ENCODE assay signal across 8 cellular contexts in the genomic region with DNA sequence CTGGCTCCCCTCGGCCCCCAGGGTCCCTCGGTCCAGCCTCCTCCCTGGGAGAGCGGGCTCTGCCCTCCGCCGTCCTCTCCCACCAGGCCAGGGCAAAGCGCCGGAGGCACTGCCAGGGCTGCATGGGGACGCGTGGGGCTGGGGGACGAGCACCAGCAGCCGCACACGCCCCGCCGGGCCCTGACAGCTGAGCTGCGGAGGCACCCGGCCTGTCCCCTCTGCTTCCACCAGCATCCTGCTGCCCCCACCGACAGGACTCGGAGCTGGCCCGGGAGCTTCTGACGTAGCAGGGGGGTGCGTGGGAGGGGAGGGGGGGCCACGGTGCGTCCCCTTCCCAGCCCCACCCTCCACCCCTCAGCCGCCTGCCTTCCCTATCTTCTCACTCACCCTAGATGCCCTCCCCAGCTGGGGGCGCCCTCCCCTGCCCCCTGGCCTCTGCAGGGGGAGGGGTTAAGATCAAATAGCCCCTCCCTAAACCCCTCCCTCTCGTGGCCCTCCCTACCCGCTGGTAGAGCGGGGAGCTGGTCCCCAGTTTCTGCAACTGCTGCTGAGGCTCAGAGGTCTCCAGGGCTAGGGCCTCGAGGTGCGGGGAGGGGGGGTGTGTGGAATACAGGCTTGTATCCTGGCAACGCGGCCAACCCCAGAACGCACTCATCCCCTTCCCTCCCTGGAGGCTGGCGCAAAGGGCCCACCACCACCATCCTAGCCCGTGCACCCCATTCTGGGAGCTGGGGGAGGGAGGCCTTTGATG. TPM values are rescaled to one million over a fixed set of nuclear protein-coding genes. Genes with fewer than 3 reads are reported as not detected.
A peak's percentile ranks its signal among the peaks of the same experiment; 100 is the strongest.
DNase-seq lines count a peak whose midpoint lies in the region; ATAC-seq, FAIRE-seq and TF ChIP-seq lines count a peak whose summit lies in the region.

No MANE protein-coding gene starts in this region.

- peak; percentile 14 for TF ChIP-seq CTCF in BE2C (IDR thresholded peaks at IDR 0.05; ENCODE audit: low read depth, low read length)

- POLR2A ChIA-PET in activated CD4-positive, alpha-beta memory T cell treated with anti-CD3 and anti-CD28 coated beads, Interleukin-2, amount 10 ng/mL, durations not matched to agents 7 days and 5 days (lab: Charles Lee), result interaction anchor here (1.4 kb wide), 1 partner anchor 16 kb away, joined by 4 read pairs; no protein-coding TSS in a partner anchor

- no peak overlapping the region for H3K27ac ChIP-seq in small intestine (ENCODE audit: low read depth in 1 of 2, low read length in 1 of 2)

- peaks cover 16% of the 10 kb centered on the region for H3K4me1 ChIP-seq in BE2C
- peaks cover 4 to 5% of the 10 kb centered on the region in 2 donors for H3K4me1 ChIP-seq in small intestine (ENCODE audit: control insufficient read depth in 2 of 2, insufficient read depth in 1 of 2, low read depth in 1 of 2, low read length in 1 of 2)

- CTCF ChIA-PET in activated CD4-positive, alpha-beta memory T cell treated with anti-CD3 and anti-CD28 coated beads, Interleukin-2, amount 10 ng/mL, durations not matched to agents 7 days and 5 days (lab: Charles Lee), result interaction anchor here (4.7 kb wide), 1 partner anchor 46 kb away, joined by 42 read pairs; no protein-coding TSS in a partner anchor

- H3K27me3 ChIP-seq in BE2C, result peaks cover 8% of the 10 kb centered on the region
- peaks cover 0 to 20% of the 10 kb centered on the region in 2 donors for H3K27me3 ChIP-seq in small intestine (ENCODE audit: control insufficient read depth in 2 of 2, insufficient read depth in 2 of 2, low read length in 2 of 2)

- H3K9me3 ChIP-seq in BE2C, result no peaks in the 10 kb centered on the region; the same call in 1 of the 2 replicates
- no peaks in the 10 kb centered on the region for H3K9me3 ChIP-seq in small intestine (ENCODE audit: control insufficient read depth, low read depth)

- peaks cover 82% of the 10 kb centered on the region for H3K27me3 Mint-ChIP-seq in activated CD4-positive, alpha-beta memory T cell treated with anti-CD3 and anti-CD28 coated beads, Interleukin-2, amount 10 ng/mL, durations not matched to agents 7 days and 5 days
- H3K27me3 Mint-ChIP-seq in immature natural killer cell (ENCODE audit: low read depth in 3 of 3), result peaks cover 11 to 26% (median 22%) of the 10 kb centered on the region in 3 donors

- DNase-seq in BE2C (peak; percentile 57), HT-29 (ENCODE audit: low spot score) (peak; percentile 58), immature natural killer cell (peak; percentile 17 to 20 (median 20)), small intestine (no peak)
- peak; percentile 34 for DNase-seq in activated CD4-positive, alpha-beta memory T cell treated with anti-CD3 and anti-CD28 coated beads, Interleukin-2, amount 10 ng/mL, durations not matched to agents 7 days and 5 days

- H3K27ac Mint-ChIP-seq in activated CD4-positive, alpha-beta memory T cell treated with anti-CD3 and anti-CD28 coated beads, Interleukin-2, amount 10 ng/mL, durations not matched to agents 7 days and 5 days, result no peak overlapping the region
- H3K27ac Mint-ChIP-seq in immature natural killer cell, result no peak overlapping the region

- peaks cover 10% of the 10 kb centered on the region for H3K4me1 Mint-ChIP-seq in activated CD4-positive, alpha-beta memory T cell treated with anti-CD3 and anti-CD28 coated beads, Interleukin-2, amount 10 ng/mL, durations not matched to agents 7 days and 5 days
- H3K4me1 Mint-ChIP-seq in immature natural killer cell, result peaks cover 0 to 16% of the 10 kb centered on the region in 2 donors

- H3K36me3 ChIP-seq in BE2C (no peaks in the 10 kb centered on the region), small intestine (ENCODE audit: control insufficient read depth in 2 of 2, insufficient read depth in 2 of 2, low read length in 2 of 2) (no peaks in the 10 kb centered on the region)

- no peak for FAIRE-seq in small intestine (lab: Jason Lieb, UNC)

- H3K4me3 Mint-ChIP-seq in activated CD4-positive, alpha-beta memory T cell treated with anti-CD3 and anti-CD28 coated beads, Interleukin-2, amount 10 ng/mL, durations not matched to agents 7 days and 5 days, result peak overlapping the region; percentile 37
- peak overlapping the region in 4 of 5 donors; percentile 35 to 79 (median 58) for H3K4me3 Mint-ChIP-seq in immature natural killer cell

- H3K9me3 Mint-ChIP-seq in activated CD4-positive, alpha-beta memory T cell treated with anti-CD3 and anti-CD28 coated beads, Interleukin-2, amount 10 ng/mL, durations not matched to agents 7 days and 5 days, result no peaks in the 10 kb centered on the region
- no peaks in the 10 kb centered on the region for H3K9me3 Mint-ChIP-seq in immature natural killer cell

- ATAC-seq in GM18858 (IDR thresholded peaks at IDR 0.05; ENCODE audit: unreplicated experiment) (no peak), HG03432 (IDR thresholded peaks at IDR 0.05; ENCODE audit: unreplicated experiment) (no peak), HG03108 (IDR thresholded peaks at IDR 0.05; ENCODE audit: unreplicated experiment) (no peak)

- H3K36me3 Mint-ChIP-seq in activated CD4-positive, alpha-beta memory T cell treated with anti-CD3 and anti-CD28 coated beads, Interleukin-2, amount 10 ng/mL, durations not matched to agents 7 days and 5 days (ENCODE audit: low read depth), result no peaks in the 10 kb centered on the region
- H3K36me3 Mint-ChIP-seq in immature natural killer cell, result no peaks in the 10 kb centered on the region

- 14 to 22% (median 18%) methylated on average over 31 to 34 of the region's 35 CpGs for WGBS in small intestine, 3 donors

- H3K4me3 ChIP-seq in BE2C (ENCODE audit: low read depth, low read length) (peak overlapping the region; percentile 31), small intestine (ENCODE audit: low read depth in 1 of 2, low read length in 2 of 2) (no peak overlapping the region)

RNA-seq across cellular contexts. Expression of a gene that starts 1.1 kb away (rescaled TPM):
- 58.7 TPM for polyA plus RNA-seq in BE2C (2012; ENCODE audit: insufficient read depth, insufficient read length, low read depth)
- total RNA-seq in HT-29 (2014; rRNA removed; shearing (Covaris generic)), result 4.9 and 6.0 TPM in 2 replicates
- under 1 TPM; 0.05 to 0.20 TPM for total RNA-seq in activated CD4-positive, alpha-beta memory T cell treated with anti-CD3 and anti-CD28 coated beads, Interleukin-2, amount 10 ng/mL, durations not matched to agents 7 days and 5 days
- polyA plus RNA-seq in immature natural killer cell (not detected), small intestine (1 to 10 TPM in 1 of 3 donors, under 1 TPM in 2; 0.45 to 1.4 (median 0.54) TPM)
